14 cellular contexts compared by ENCODE assay signal in the genomic region with DNA sequence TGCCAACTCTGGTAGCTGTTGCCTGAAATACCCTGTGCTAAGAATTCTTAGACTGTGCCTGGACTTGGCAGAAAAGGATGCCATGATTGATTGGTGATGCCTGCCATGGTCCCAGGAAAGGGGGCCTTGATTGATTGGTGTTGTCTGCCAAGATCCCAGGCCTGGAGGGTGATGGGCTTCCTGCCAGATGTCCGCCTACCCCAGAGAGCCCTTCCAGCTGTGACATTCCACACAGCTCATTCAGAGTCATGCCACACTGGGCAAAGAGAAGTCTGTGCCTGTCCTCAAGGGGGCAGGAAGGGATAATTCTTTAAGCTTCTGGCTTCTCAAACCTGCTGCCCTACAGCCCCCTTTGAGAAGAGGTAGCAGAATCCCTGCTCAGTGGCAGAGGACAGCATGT. TPM values are rescaled to one million over a fixed set of nuclear protein-coding genes. Genes with fewer than 3 reads are reported as not detected.
A peak's percentile ranks its signal among the peaks of the same experiment; 100 is the strongest.
DNase-seq lines count a peak whose midpoint lies in the region; ATAC-seq and TF ChIP-seq lines count a peak whose summit lies in the region.
"Had no signal": no experiment of that assay in that cellular context is flagged by ENCODE, and none has a peak within 500 bp of the region (broad histone marks: within the 10 kb centered on the region; RNA-seq: fewer than 3 reads in every experiment).

No MANE protein-coding gene starts in this region.

- H3K23ac ChIP-seq in H9 (ENCODE audit: insufficient read length, low read depth, low read length): no peak overlapping the region

- no peaks in the 10 kb centered on the region for H3K9me3 Mint-ChIP-seq in H9
- H3K9me3 Mint-ChIP-seq: activated T-cell treated with anti-CD3 and anti-CD28 coated beads, Interleukin-2, amount 50 U/mL, for 24 hours had no signal

- H4K20me1 ChIP-seq in H9 (ENCODE audit: control insufficient read depth, insufficient read depth, insufficient read length): no peaks in the 10 kb centered on the region

- no CpG with 5 or more reads among the region's 1 CpG for WGBS in H9 (ENCODE audit: extremely low coverage, insufficient read length, low lambda C conversion rate)

- no peaks in the 10 kb centered on the region for H3K23me2 ChIP-seq in H9 (ENCODE audit: insufficient read length, low read depth, low read length, poor library complexity, severe bottlenecking)

- H3K27me3 Mint-ChIP-seq in H9 (ENCODE audit: low read depth): peaks cover 3% of the 10 kb centered on the region; the same call in 1 of the 2 replicates

- H2BK15ac ChIP-seq in H9 (ENCODE audit: low read depth, low read length): no peak overlapping the region

- H3K27ac ChIP-seq in H9 (ENCODE audit: insufficient read length, low read depth, low read length): no peak overlapping the region
- H3K27ac ChIP-seq: left ventricle myocardium inferior, ovary had no signal

- H3K9me3 ChIP-seq in H9 (ENCODE audit: control insufficient read depth, low read depth, low read length): no peaks in the 10 kb centered on the region
- H3K9me3 ChIP-seq: left ventricle myocardium inferior, ovary had no signal

- H3K56ac ChIP-seq in H9 (ENCODE audit: insufficient read length, low read depth, low read length): no peak overlapping the region

- in situ Hi-C loops in SK-MEL-5 (cut with HindIII; ENCODE audit: low pct_unique_long_range_greater_than_20kb, low sequenced_read_pairs): no loop called here

- TF ChIP-seq CTCF in AG09309 (IDR thresholded peaks at IDR 0.05; ENCODE audit: control insufficient read depth, insufficient read depth, low read depth, low read length, missing control alignments) (peak; percentile 14), H9 (conservative IDR thresholded peaks at IDR 0.05) (peak; percentile 63)

- peak overlapping the region in 1 of 2 experiments; percentile 26; a peak in 1 of 5 replicates for H3K4me3 Mint-ChIP-seq in H9
- H3K4me3 Mint-ChIP-seq: activated T-cell treated with anti-CD3 and anti-CD28 coated beads, Interleukin-2, amount 50 U/mL, for 24 hours; CD4-positive, CD25-positive, alpha-beta regulatory T cell; stimulated activated naive CD8-positive, alpha-beta T cell treated with anti-CD3 and anti-CD28 coated beads, Interleukin-15, amount 100 ng/mL, for 72 hours had no signal

- DNase-seq in AG09309 (ENCODE audit: low read depth) (no peak), H9 (peak; percentile 87), SK-MEL-5 (ENCODE audit: low read depth, low spot score) (peak; percentile 85), iPS DF 4.7 (ENCODE audit: extremely low read depth, low spot score) (peak; percentile 80), HuH-7 (ENCODE audit: low spot score) (no peak), NCI-H1048 (lab: John Stamatoyannopoulos, UW) (no peak)
- DNase-seq in activated CD4-positive, alpha-beta T cell treated with anti-CD3 and anti-CD28 coated beads for 1 hour: no peak
- DNase-seq: activated T-cell treated with anti-CD3 and anti-CD28 coated beads, Interleukin-2, amount 50 U/mL, for 24 hours; CD4-positive, CD25-positive, alpha-beta regulatory T cell; left ventricle myocardium inferior; NCI-H1417 treated with DMSO at 0.1 percent for 48 hours; ovary; stimulated activated naive CD8-positive, alpha-beta T cell treated with anti-CD3 and anti-CD28 coated beads, Interleukin-15, amount 100 ng/mL, for 72 hours had no signal

- H4K91ac ChIP-seq in H9 (ENCODE audit: insufficient read length, low read depth, low read length): no peak overlapping the region

- peak overlapping the region in 2 of 3 experiments; percentile 59 to 90; a peak in 2 of 7 replicates for H3K27ac Mint-ChIP-seq in H9
- H3K27ac Mint-ChIP-seq: activated T-cell treated with anti-CD3 and anti-CD28 coated beads, Interleukin-2, amount 50 U/mL, for 24 hours; CD4-positive, CD25-positive, alpha-beta regulatory T cell; stimulated activated naive CD8-positive, alpha-beta T cell treated with anti-CD3 and anti-CD28 coated beads, Interleukin-15, amount 100 ng/mL, for 72 hours had no signal

- no peak overlapping the region for H3K18ac ChIP-seq in H9 (ENCODE audit: insufficient read length, low read depth, low read length)

- peaks cover 0 to 4% (median 0%) of the 10 kb centered on the region in 3 experiments; a peak in 1 of 7 replicates for H3K36me3 Mint-ChIP-seq in H9 (ENCODE audit: insufficient read depth in 1 of 3, low read depth in 3 of 3)
- H3K36me3 Mint-ChIP-seq: CD4-positive, CD25-positive, alpha-beta regulatory T cell had no signal

- no peak overlapping the region for H4K8ac ChIP-seq in H9 (replicated peaks; ENCODE audit: insufficient read length, low read depth, low read length)

- no peak overlapping the region for H2BK120ac ChIP-seq in H9 (ENCODE audit: low read depth, low read length, poor library complexity, severe bottlenecking)

- no peak overlapping the region for H2BK12ac ChIP-seq in H9 (ENCODE audit: insufficient read length, low read depth, low read length)

- H2AK5ac ChIP-seq in H9 (ENCODE audit: insufficient read length, low read length): no peak overlapping the region

- H3K79me2 ChIP-seq in H9 (ENCODE audit: insufficient read depth, low read length): no peaks in the 10 kb centered on the region

- H3K4me2 ChIP-seq in H9 (ENCODE audit: insufficient read depth, insufficient read length, low read length): no peak overlapping the region

- no peak overlapping the region for H3K9ac ChIP-seq in H9 (ENCODE audit: extremely low read depth, insufficient read length, low read length)

- peaks cover 31 to 38% of the 10 kb centered on the region in 2 experiments for H3K4me1 Mint-ChIP-seq in H9
- H3K4me1 Mint-ChIP-seq: CD4-positive, CD25-positive, alpha-beta regulatory T cell; stimulated activated naive CD8-positive, alpha-beta T cell treated with anti-CD3 and anti-CD28 coated beads, Interleukin-15, amount 100 ng/mL, for 72 hours had no signal

- peaks cover 17% of the 10 kb centered on the region; the same call in 1 of the 2 replicates for H3K4me1 ChIP-seq in H9 (ENCODE audit: insufficient read depth, low read length)
- H3K4me1 ChIP-seq: left ventricle myocardium inferior had no signal

- no peak overlapping the region for H2AFZ ChIP-seq in H9 (ENCODE audit: low read length)

- H3K27me3 ChIP-seq in H9 (ENCODE audit: insufficient read depth, low read length): no peaks in the 10 kb centered on the region
- H3K27me3 ChIP-seq: ovary had no signal

- no peak overlapping the region for H4K5ac ChIP-seq in H9 (ENCODE audit: insufficient read length, low read depth, low read length)

- H2BK20ac ChIP-seq in H9 (ENCODE audit: low read depth, low read length, poor library complexity, severe bottlenecking): no peak overlapping the region

- no peaks in the 10 kb centered on the region for H3K79me1 ChIP-seq in H9 (ENCODE audit: insufficient read depth, low read depth, low read length, poor library complexity, severe bottlenecking)

- no peak overlapping the region for H3T11ph ChIP-seq in H9 (ENCODE audit: low read length)

- no peak overlapping the region for H3K4ac ChIP-seq in H9 (ENCODE audit: low read depth, low read length)

- ATAC-seq in GM18519 (IDR thresholded peaks at IDR 0.05; ENCODE audit: low FRiP score, unreplicated experiment): no peak
- ATAC-seq: stimulated activated naive CD8-positive, alpha-beta T cell treated with anti-CD3 and anti-CD28 coated beads, Interleukin-15, amount 100 ng/mL, for 72 hours had no signal

- H3K14ac ChIP-seq in H9 (ENCODE audit: insufficient read depth, low read length): peak overlapping the region; percentile 59; the same call in 1 of the 2 replicates

- H3K4me3 ChIP-seq in AG09309 (ENCODE audit: control insufficient read depth, low read depth, low read length): no peak overlapping the region
- H3K4me3 ChIP-seq: left ventricle myocardium inferior, ovary had no signal

- no peak overlapping the region for H2BK5ac ChIP-seq in H9 (ENCODE audit: insufficient read length, low read length)

RNA-seq across cellular contexts. Expression of a gene that starts 24.6 kb away (rescaled TPM):
- 15.5 and 16.3 TPM in 2 replicates for total RNA-seq in H9 (2021)
- total RNA-seq in SK-MEL-5 (2014; rRNA removed; shearing (Covaris generic)): 10.7 and 10.9 TPM in 2 replicates
- polyA plus RNA-seq in SK-MEL-5 (2015; cell fraction: cytosol; rRNA removed): 10.6 and 15.3 TPM in 2 replicates
- polyA plus RNA-seq in SK-MEL-5 (2015; cell fraction: nucleus; rRNA removed): 4.5 and 5.9 TPM in 2 replicates
- total RNA-seq: CD4-positive, CD25-positive, alpha-beta regulatory T cell had no signal
- polyA plus RNA-seq: CD4-positive, CD25-positive, alpha-beta regulatory T cell had no signal

RNA-seq across cellular contexts. Expression of a gene that starts 40.1 kb away (rescaled TPM):
- 0.33 and 0.39 TPM in 2 replicates for total RNA-seq in H9 (2021)
- total RNA-seq in SK-MEL-5 (2014; rRNA removed; shearing (Covaris generic)): 0.13 TPM in 1 of 2 replicates, not detected in the other
- 0.08 and 0.32 TPM in 2 replicates for polyA plus RNA-seq in SK-MEL-5 (2015; cell fraction: cytosol; rRNA removed)
- polyA plus RNA-seq in SK-MEL-5 (2015; cell fraction: nucleus; rRNA removed): 0.15 TPM in 1 of 2 replicates, not detected in the other
- total RNA-seq: CD4-positive, CD25-positive, alpha-beta regulatory T cell had no signal
- polyA plus RNA-seq: CD4-positive, CD25-positive, alpha-beta regulatory T cell had no signal

Comparison
In these comparisons a context has a peak if more than half of its experiments do, and no peak if none do; other contexts are left out.
1. DNase-seq: peak in H9 (single experiment), SK-MEL-5 (single experiment) and iPS DF 4.7 (single experiment); none in AG09309 (single experiment), activated CD4-positive, alpha-beta T cell treated with anti-CD3 and anti-CD28 coated beads for 1 hour (single experiment), HuH-7 (single experiment) and NCI-H1048 (single experiment).